1 cellular context compared by ENCODE assay signal in genomic region chr15:89087830-89088604, GRCh38.
TF ChIP-seq lines count a peak whose summit lies in the region.

TSS of gene ABHD2 (plus strand) at chr15:89088456. CDS start at chr15:89116328, 27,872 bp downstream.

TF ChIP-seq in SK-N-SH, 30 proteins besides CTCF, POLR2A, EP300 and RAD21 (continued from another document):
- TF ChIP-seq ZBTB33 (IDR thresholded peaks at IDR 0.05; ENCODE audit: borderline replicate concordance, low read depth): peak; percentile 88; the same call in 1 of the 2 replicates
- no peak for TF ChIP-seq GATA2 (CRISPR knock-in tag; IDR thresholded peaks at IDR 0.05)
- peak; percentile 97 for TF ChIP-seq CHD2 (IDR thresholded peaks at IDR 0.05; ENCODE audit: low read length, partially characterized antibody)
- TF ChIP-seq NFIC (IDR thresholded peaks at IDR 0.05; ENCODE audit: borderline replicate concordance): peak; percentile 78
- no peak for TF ChIP-seq FOXJ3 (CRISPR knock-in tag; IDR thresholded peaks at IDR 0.05)
- TF ChIP-seq TAF1 (IDR thresholded peaks at IDR 0.05; ENCODE audit: borderline replicate concordance, low read depth, low read length): peak; percentile 74
- TF ChIP-seq MXI1 (IDR thresholded peaks at IDR 0.05; ENCODE audit: low read depth, low read length): peak; percentile 75; the same call in 1 of the 2 replicates
- no peak for TF ChIP-seq NRF1 (IDR thresholded peaks at IDR 0.05; ENCODE audit: low read depth, low read length)
- peak; percentile 87; the same call in 1 of the 2 replicates for TF ChIP-seq SIN3A (IDR thresholded peaks at IDR 0.05; ENCODE audit: borderline replicate concordance, low read depth, low read length)
- TF ChIP-seq ELF1 (IDR thresholded peaks at IDR 0.05): peak; percentile 8; the same call in 1 of the 2 replicates
